Comparison of ENCODE assay signal across 1 cellular context in genomic region chr1:2588661-2589330, GRCh38.
TF ChIP-seq lines count a peak whose summit lies in the region.

No MANE protein-coding gene starts in this region.

TF ChIP-seq in K562, 482 proteins besides CTCF, POLR2A, EP300 and RAD21:
- TF ChIP-seq ZNF655 (CRISPR knock-in tag; IDR thresholded peaks at IDR 0.05) (no peak), NFRKB (IDR thresholded peaks at IDR 0.05; ENCODE audit: low read depth) (no peak), RBFOX2 (IDR thresholded peaks at IDR 0.05; ENCODE audit: low read depth, low read length) (0 out of 2 replicates have a peak, but pooled peaks have one; percentile 20), NFIC (IDR thresholded peaks at IDR 0.05) (peak; percentile 43)
TF ChIP-seq in K562: peak in this region for 2.
